Comparison of ENCODE assay signal across 1 cellular context in genomic region chr6:169701953-169702639, GRCh38.
A peak's percentile ranks its signal among the peaks of the same experiment; 100 is the strongest.
TF ChIP-seq lines count a peak whose summit lies in the region.

Gene C6orf120, plus strand, starts transcription at chr6:169702126. Its CDS starts 334 bp downstream, at chr6:169702460.
Gene WDR27, minus strand, starts transcription at chr6:169702029. Its CDS starts 13,024 bp downstream, at chr6:169689005.

TF ChIP-seq in H1, 55 proteins besides CTCF, POLR2A, EP300 and RAD21:
- no peak for TF ChIP-seq JUN (IDR thresholded peaks at IDR 0.05; ENCODE audit: low read depth, low read length)
- no peak for TF ChIP-seq RFX5 (IDR thresholded peaks at IDR 0.05; ENCODE audit: borderline replicate concordance, low read depth, low read length)
- TF ChIP-seq SP4 (IDR thresholded peaks at IDR 0.05; ENCODE audit: low read length) = no peak
- TF ChIP-seq BCL11A (IDR thresholded peaks at IDR 0.05; ENCODE audit: low read depth in 2 of 2, low read length in 2 of 2) = no peak
- TF ChIP-seq CBX8 (IDR thresholded peaks at IDR 0.05; ENCODE audit: borderline replicate concordance, low read depth, low read length) = no peak
- TF ChIP-seq EGR1 (IDR thresholded peaks at IDR 0.05; ENCODE audit: borderline replicate concordance, low read depth, low read length) = peak; percentile 43; the same call in 1 of the 2 replicates
- no peak; the same call in 1 of the 2 replicates for TF ChIP-seq BACH1 (IDR thresholded peaks at IDR 0.05; ENCODE audit: low read length)
- TF ChIP-seq CREB1 (IDR thresholded peaks at IDR 0.05) = peak; percentile 80
- peak; percentile 97 for TF ChIP-seq CHD2 (IDR thresholded peaks at IDR 0.05; ENCODE audit: low read length)
- peak; percentile 85 for TF ChIP-seq POLR2AphosphoS5 (IDR thresholded peaks at IDR 0.05; ENCODE audit: low read depth, low read length)
- TF ChIP-seq KDM4A (IDR thresholded peaks at IDR 0.05; ENCODE audit: low read depth, low read length, severe bottlenecking) = no peak
- TF ChIP-seq RBBP5 (IDR thresholded peaks at IDR 0.05; ENCODE audit: borderline replicate concordance, low read depth, low read length) = 0 out of 2 replicates have a peak, but pooled peaks have one; percentile 86
- no peak for TF ChIP-seq NANOG (IDR thresholded peaks at IDR 0.05; ENCODE audit: insufficient read depth, low read depth, low read length, poor library complexity, severe bottlenecking)
- TF ChIP-seq BRCA1 (IDR thresholded peaks at IDR 0.05; ENCODE audit: low read depth, low read length) = peak; percentile 85
- TF ChIP-seq RNF2 (IDR thresholded peaks at IDR 0.05; ENCODE audit: borderline replicate concordance, low read depth, low read length, missing control alignments, poor library complexity, severe bottlenecking) = no peak
- TF ChIP-seq TAF1 (IDR thresholded peaks at IDR 0.05; ENCODE audit: low read depth, low read length) = peak; percentile 74; the same call in 1 of the 2 replicates
- TF ChIP-seq, protein P1, sequence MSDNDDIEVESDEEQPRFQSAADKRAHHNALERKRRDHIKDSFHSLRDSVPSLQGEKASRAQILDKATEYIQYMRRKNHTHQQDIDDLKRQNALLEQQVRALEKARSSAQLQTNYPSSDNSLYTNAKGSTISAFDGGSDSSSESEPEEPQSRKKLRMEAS (IDR thresholded peaks at IDR 0.05) = peak; percentile 14; the same call in 1 of the 2 replicates
- peak; percentile 86; the same call in 1 of the 2 replicates for TF ChIP-seq GABPA (IDR thresholded peaks at IDR 0.05; ENCODE audit: borderline replicate concordance, insufficient read depth, low read length)
- no peak for TF ChIP-seq CHD1 (IDR thresholded peaks at IDR 0.05; ENCODE audit: low read depth, low read length)
- TF ChIP-seq, protein P2, sequence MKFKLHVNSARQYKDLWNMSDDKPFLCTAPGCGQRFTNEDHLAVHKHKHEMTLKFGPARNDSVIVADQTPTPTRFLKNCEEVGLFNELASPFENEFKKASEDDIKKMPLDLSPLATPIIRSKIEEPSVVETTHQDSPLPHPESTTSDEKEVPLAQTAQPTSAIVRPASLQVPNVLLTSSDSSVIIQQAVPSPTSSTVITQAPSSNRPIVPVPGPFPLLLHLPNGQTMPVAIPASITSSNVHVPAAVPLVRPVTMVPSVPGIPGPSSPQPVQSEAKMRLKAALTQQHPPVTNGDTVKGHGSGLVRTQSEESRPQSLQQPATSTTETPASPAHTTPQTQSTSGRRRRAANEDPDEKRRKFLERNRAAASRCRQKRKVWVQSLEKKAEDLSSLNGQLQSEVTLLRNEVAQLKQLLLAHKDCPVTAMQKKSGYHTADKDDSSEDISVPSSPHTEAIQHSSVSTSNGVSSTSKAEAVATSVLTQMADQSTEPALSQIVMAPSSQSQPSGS (IDR thresholded peaks at IDR 0.05; ENCODE audit: low read length) = peak; percentile 18; the same call in 1 of the 2 replicates
- TF ChIP-seq TEAD4 (IDR thresholded peaks at IDR 0.05; ENCODE audit: low read depth, low read length) = no peak
- 0 out of 4 replicates have a peak, but pooled peaks of 1 of the 2 experiments have one; percentile 67 for TF ChIP-seq HDAC2 (IDR thresholded peaks at IDR 0.05; ENCODE audit: borderline replicate concordance in 1 of 2, low read depth in 2 of 2, low read length in 2 of 2)
- TF ChIP-seq PHF8 (conservative IDR thresholded peaks at IDR 0.05; ENCODE audit: low read depth, low read length) = peak; percentile 89
- TF ChIP-seq CBX5 (IDR thresholded peaks at IDR 0.05; ENCODE audit: low read depth, low read length) = no peak
- TF ChIP-seq TBP (IDR thresholded peaks at IDR 0.05; ENCODE audit: low read depth, low read length) = peak; percentile 57
- TF ChIP-seq KDM5A (IDR thresholded peaks at IDR 0.05; ENCODE audit: low read length) = no peak
- no peak for TF ChIP-seq E2F6 (IDR thresholded peaks at IDR 0.05)
- TF ChIP-seq SIX5 (IDR thresholded peaks at IDR 0.05; ENCODE audit: low read depth, low read length) = no peak
- peak; percentile 33 for TF ChIP-seq TAF7 (optimal IDR thresholded peaks at IDR 0.05; ENCODE audit: borderline replicate concordance, low read depth, low read length)
- TF ChIP-seq POU5F1 (IDR thresholded peaks at IDR 0.05; ENCODE audit: low read depth, low read length) = no peak
- peak in 1 of 2 experiments; percentile 40; a peak in 2 of 4 replicates for TF ChIP-seq SIN3A (conservative IDR thresholded peaks at IDR 0.05 in 1 of 2, IDR thresholded peaks at IDR 0.05 in 1 of 2; ENCODE audit: low read depth in 1 of 2, low read length in 2 of 2)
- peak; percentile 42; the same call in 1 of the 2 replicates for TF ChIP-seq YY1 (IDR thresholded peaks at IDR 0.05; ENCODE audit: low read depth, low read length)
- TF ChIP-seq NRF1 (IDR thresholded peaks at IDR 0.05; ENCODE audit: low read depth, low read length) = no peak
- no peak for TF ChIP-seq SRF (IDR thresholded peaks at IDR 0.05; ENCODE audit: low read depth, low read length)
TF ChIP-seq in H1: peak in this region for 16.
